In genomic region chr6:108627692-108628565, GRCh38 we compare ENCODE assay signal across 17 cellular contexts.
A peak's percentile ranks its signal among the peaks of the same experiment; 100 is the strongest.
DNase-seq lines count a peak whose midpoint lies in the region; ATAC-seq and TF ChIP-seq lines count a peak whose summit lies in the region.
"Had no signal": no experiment of that assay in that cellular context is flagged by ENCODE, and none has a peak within 500 bp of the region (broad histone marks: within the 10 kb centered on the region; RNA-seq: fewer than 3 reads in every experiment).

No MANE protein-coding gene starts in this region.

- no peak overlapping the region for H2AFZ ChIP-seq in PC-3 (ENCODE audit: low read length)
- H2AFZ ChIP-seq: hepatocyte had no signal

- CTCF ChIA-PET in PC-3 (lab: Charles Lee) = no interaction called here

- 67 to 83% (median 70%) methylated on average over 5 of the region's 5 CpGs for WGBS in spleen, 5 donors
- 80 to 81% methylated on average over 5 of the region's 5 CpGs for WGBS in upper lobe of left lung, 2 donors

- ATAC-seq in PC-3 = no peak
- ATAC-seq in HG02852 (IDR thresholded peaks at IDR 0.05; ENCODE audit: unreplicated experiment) = no peak
- no peak for ATAC-seq in upper lobe of left lung (ENCODE audit: low FRiP score in 2 of 2)
- no peak for ATAC-seq in GM18909 (IDR thresholded peaks at IDR 0.05; ENCODE audit: poor library complexity, unreplicated experiment)
- ATAC-seq: activated naive CD4-positive, alpha-beta T cell treated with anti-CD3 and anti-CD28 coated beads, Interleukin-2, amount 50 U/mL, for 72 hours; lower lobe of right lung; SK-N-SH treated with all-trans-retinoic acid at 6 μM for 48 hours had no signal

- no peak overlapping the region for H3K4me3 Mint-ChIP-seq in activated naive CD4-positive, alpha-beta T cell treated with anti-CD3 and anti-CD28 coated beads, Interleukin-2, amount 50 U/mL, for 24 hours

- no peaks in the 10 kb centered on the region for H3K9me3 ChIP-seq in PC-3 (ENCODE audit: low read length)
- H3K9me3 ChIP-seq in spleen = no peaks in the 10 kb centered on the region
- no peaks in the 10 kb centered on the region for H3K9me3 ChIP-seq in upper lobe of left lung
- H3K9me3 ChIP-seq: BLaER1, lower lobe of right lung, ovary had no signal

- no peak overlapping the region for H3K27ac ChIP-seq in PC-3 (ENCODE audit: low read length)
- peak overlapping the region in 5 of 8 donors; percentile 5 to 32 (median 26) for H3K27ac ChIP-seq in spleen
- no peak overlapping the region for H3K27ac ChIP-seq in upper lobe of left lung
- H3K27ac ChIP-seq: BLaER1, dorsolateral prefrontal cortex, hepatocyte, lower lobe of right lung, ovary had no signal

- no peaks in the 10 kb centered on the region for H3K36me3 ChIP-seq in PC-3 (ENCODE audit: low read depth, low read length)
- no peaks in the 10 kb centered on the region for H3K36me3 ChIP-seq in spleen
- H3K36me3 ChIP-seq in upper lobe of left lung = no peaks in the 10 kb centered on the region
- H3K36me3 ChIP-seq: BLaER1, lower lobe of right lung, ovary had no signal

- H3K4me3 ChIP-seq in PC-3 (ENCODE audit: low read length) (no peak overlapping the region), fibroblast of mammary gland (ENCODE audit: control insufficient read depth, low read depth, low read length) (no peak overlapping the region), spleen (no peak overlapping the region), upper lobe of left lung (no peak overlapping the region)
- H3K4me3 ChIP-seq: BLaER1, dorsolateral prefrontal cortex, hepatocyte, lower lobe of right lung, ovary had no signal

- no peak for TF ChIP-seq CTCF in PC-3 (conservative IDR thresholded peaks at IDR 0.05; ENCODE audit: low read depth, low read length)
- TF ChIP-seq CTCF in fibroblast of mammary gland (conservative IDR thresholded peaks at IDR 0.05; ENCODE audit: control insufficient read depth, insufficient read depth, low read depth, low read length) = no peak
- no peak for TF ChIP-seq CTCF in spleen (IDR thresholded peaks at IDR 0.05 in 8 of 11, conservative IDR thresholded peaks at IDR 0.05 in 3 of 11)
- TF ChIP-seq CTCF in upper lobe of left lung (IDR thresholded peaks at IDR 0.05) = no peak

- H3F3A ChIP-seq in PC-3 (ENCODE audit: low read length, unreplicated experiment) = no peaks in the 10 kb centered on the region

- no peaks in the 10 kb centered on the region for H3K27me3 Mint-ChIP-seq in activated naive CD4-positive, alpha-beta T cell treated with anti-CD3 and anti-CD28 coated beads, Interleukin-2, amount 50 U/mL, for 24 hours

- no peaks in the 10 kb centered on the region for H3K9me3 Mint-ChIP-seq in activated naive CD4-positive, alpha-beta T cell treated with anti-CD3 and anti-CD28 coated beads, Interleukin-2, amount 50 U/mL, for 24 hours
- H3K9me3 Mint-ChIP-seq: activated naive CD4-positive, alpha-beta T cell treated with anti-CD3 and anti-CD28 coated beads, Interleukin-2, amount 50 U/mL, for 72 hours had no signal

- TF ChIP-seq EP300 in upper lobe of left lung (IDR thresholded peaks at IDR 0.05) = no peak

- no peaks in the 10 kb centered on the region; the same call in 1 of the 2 replicates for H3K4me1 ChIP-seq in PC-3 (ENCODE audit: insufficient read depth, low read length)
- H3K4me1 ChIP-seq in spleen = peaks cover 17 to 99% (median 88%) of the 10 kb centered on the region in 6 donors
- H3K4me1 ChIP-seq in upper lobe of left lung = peaks cover 57 to 77% (median 68%) of the 10 kb centered on the region in 4 donors
- H3K4me1 ChIP-seq: BLaER1 had no signal

- no peaks in the 10 kb centered on the region for H3K9me2 ChIP-seq in PC-3 (replicated peaks; ENCODE audit: low read length)

- H3K4me1 Mint-ChIP-seq in activated naive CD4-positive, alpha-beta T cell treated with anti-CD3 and anti-CD28 coated beads, Interleukin-2, amount 50 U/mL, for 24 hours = peaks cover 77% of the 10 kb centered on the region

- H3K9ac ChIP-seq in PC-3 (ENCODE audit: low read length) = no peak overlapping the region
- H3K9ac ChIP-seq: BLaER1 had no signal

- peak overlapping the region; percentile 20 for H3K27ac Mint-ChIP-seq in activated naive CD4-positive, alpha-beta T cell treated with anti-CD3 and anti-CD28 coated beads, Interleukin-2, amount 50 U/mL, for 24 hours

- no peak overlapping the region for H3K4me2 ChIP-seq in PC-3 (ENCODE audit: low read length)
- H3K4me2 ChIP-seq: BLaER1, hepatocyte had no signal

- no peak for DNase-seq in activated naive CD4-positive, alpha-beta T cell treated with Interleukin-2 at 50 U/mL for 16 hours
- DNase-seq in PC-3 (peak; percentile 14), fibroblast of mammary gland (ENCODE audit: low read depth) (peak; percentile 88), spleen (no peak), upper lobe of left lung (no peak)
- DNase-seq: dorsolateral prefrontal cortex; GDM1; lower lobe of right lung; ovary; stimulated activated naive CD4-positive, alpha-beta T cell treated with Interleukin-2 at 50 U/mL for 16 hours had no signal

- peaks cover 100% of the 10 kb centered on the region for H3K79me2 ChIP-seq in PC-3 (ENCODE audit: low read length)

- no TSS peak for BruUV-seq in PC-3 (replicated peaks; lab: Mats Ljungman, UMichigan)

- peaks cover 13% of the 10 kb centered on the region; the same call in 1 of the 2 replicates for H4K20me1 ChIP-seq in PC-3 (ENCODE audit: low read length)

- H3K27me3 ChIP-seq in PC-3 (ENCODE audit: low read length) = no peaks in the 10 kb centered on the region
- no peaks in the 10 kb centered on the region for H3K27me3 ChIP-seq in spleen (replicated peaks in 1 of 7)
- no peaks in the 10 kb centered on the region for H3K27me3 ChIP-seq in upper lobe of left lung
- H3K27me3 ChIP-seq: BLaER1, dorsolateral prefrontal cortex, hepatocyte, ovary had no signal

- TF ChIP-seq POLR2A in spleen (IDR thresholded peaks at IDR 0.05) (no peak), upper lobe of left lung (IDR thresholded peaks at IDR 0.05) (no peak)

- POLR2A ChIA-PET in PC-3 (lab: Charles Lee; ENCODE audit: unreplicated experiment) = no interaction called here

- H3K36me3 Mint-ChIP-seq in activated naive CD4-positive, alpha-beta T cell treated with anti-CD3 and anti-CD28 coated beads, Interleukin-2, amount 50 U/mL, for 24 hours = no peaks in the 10 kb centered on the region
- H3K36me3 Mint-ChIP-seq: activated naive CD4-positive, alpha-beta T cell treated with anti-CD3 and anti-CD28 coated beads, Interleukin-2, amount 50 U/mL, for 72 hours had no signal

- intact Hi-C loops in PC-3 (cut with micrococcal nuclease) (no loop called here), spleen (cut with DNase I; ENCODE audit: low total_unique reads) (no loop called here)

Comparison
In these comparisons a context has a peak if more than half of its experiments do, and no peak if none do; other contexts are left out.
1. DNase-seq: peak in PC-3 (single experiment) and fibroblast of mammary gland (single experiment); none in activated naive CD4-positive, alpha-beta T cell treated with Interleukin-2 at 50 U/mL for 16 hours (single experiment), spleen (single experiment) and upper lobe of left lung (0 of 2).
2. H3K27ac ChIP-seq: peak in spleen (5 of 8); none in PC-3 (single experiment) and upper lobe of left lung (0 of 4).